Comparison of ENCODE assay signal across 1 cellular context in genomic region chr15:43510230-43511011, GRCh38.
TF ChIP-seq lines count a peak whose summit lies in the region.

No MANE protein-coding gene starts in this region.

TF ChIP-seq in HepG2, 621 proteins besides CTCF, POLR2A, EP300 and RAD21 (continued from another document and continues in another):
- TF ChIP-seq, protein P1, sequence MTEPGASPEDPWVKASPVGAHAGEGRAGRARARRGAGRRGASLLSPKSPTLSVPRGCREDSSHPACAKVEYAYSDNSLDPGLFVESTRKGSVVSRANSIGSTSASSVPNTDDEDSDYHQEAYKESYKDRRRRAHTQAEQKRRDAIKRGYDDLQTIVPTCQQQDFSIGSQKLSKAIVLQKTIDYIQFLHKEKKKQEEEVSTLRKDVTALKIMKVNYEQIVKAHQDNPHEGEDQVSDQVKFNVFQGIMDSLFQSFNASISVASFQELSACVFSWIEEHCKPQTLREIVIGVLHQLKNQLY (CRISPR knock-in tag; IDR thresholded peaks at IDR 0.05): no peak
- TF ChIP-seq ZNF101 (CRISPR knock-in tag; IDR thresholded peaks at IDR 0.05; ENCODE audit: borderline replicate concordance, low read depth) (no peak), HOXA5 (CRISPR knock-in tag; IDR thresholded peaks at IDR 0.05) (no peak), ZNF3 (CRISPR knock-in tag; IDR thresholded peaks at IDR 0.05) (no peak), HNF1B (CRISPR knock-in tag; IDR thresholded peaks at IDR 0.05) (no peak), HOXA7 (CRISPR knock-in tag; IDR thresholded peaks at IDR 0.05) (no peak), MED1 (CRISPR knock-in tag; IDR thresholded peaks at IDR 0.05) (peak; percentile 17; the same call in 1 of the 2 replicates), POGK (CRISPR knock-in tag; conservative IDR thresholded peaks at IDR 0.05) (no peak), HOXD1 (CRISPR knock-in tag; IDR thresholded peaks at IDR 0.05) (no peak), AGO2 (optimal IDR thresholded peaks at IDR 0.05; ENCODE audit: low read depth, low read length) (no peak), NONO (IDR thresholded peaks at IDR 0.05) (no peak), NONO (CRISPR knock-in tag; conservative IDR thresholded peaks at IDR 0.05) (no peak; the same call in 1 of the 2 replicates), ZNF782 (CRISPR knock-in tag; IDR thresholded peaks at IDR 0.05; ENCODE audit: borderline replicate concordance) (no peak), GABPB1 (CRISPR knock-in tag; IDR thresholded peaks at IDR 0.05) (peak; percentile 91), BRCA1 (CRISPR knock-in tag; IDR thresholded peaks at IDR 0.05) (no peak), ESRRA (CRISPR knock-in tag; IDR thresholded peaks at IDR 0.05; ENCODE audit: low read depth) (peak; percentile 58; the same call in 1 of the 2 replicates), HDAC6 (IDR thresholded peaks at IDR 0.05; ENCODE audit: low read depth, low read length) (no peak), SMARCE1 (IDR thresholded peaks at IDR 0.05; ENCODE audit: borderline replicate concordance) (no peak), HDAC1 (CRISPR knock-in tag; IDR thresholded peaks at IDR 0.05) (peak; percentile 92), RFX1 (IDR thresholded peaks at IDR 0.05) (peak; percentile 99), ZNF780A (CRISPR knock-in tag; IDR thresholded peaks at IDR 0.05) (no peak), NKX3-1 (CRISPR knock-in tag; IDR thresholded peaks at IDR 0.05) (no peak), NBN (conservative IDR thresholded peaks at IDR 0.05) (no peak), ATF1 (CRISPR knock-in tag; IDR thresholded peaks at IDR 0.05) (no peak), YEATS4 (CRISPR knock-in tag; IDR thresholded peaks at IDR 0.05; ENCODE audit: borderline replicate concordance) (peak; percentile 46; the same call in 1 of the 2 replicates), KLF16 (CRISPR knock-in tag; IDR thresholded peaks at IDR 0.05) (0 out of 4 replicates have a peak, but pooled peaks of 1 of the 2 experiments have one; percentile 52), KLF9 (CRISPR knock-in tag; IDR thresholded peaks at IDR 0.05; ENCODE audit: low read depth) (peak; percentile 93), NR2F6 (IDR thresholded peaks at IDR 0.05) (peak; percentile 48), NR2F6 (CRISPR knock-in tag; IDR thresholded peaks at IDR 0.05) (peak; percentile 28; the same call in 1 of the 2 replicates), ZNF460 (CRISPR knock-in tag; IDR thresholded peaks at IDR 0.05; ENCODE audit: borderline replicate concordance) (no peak), TEAD3 (CRISPR knock-in tag; optimal IDR thresholded peaks at IDR 0.05; ENCODE audit: borderline replicate concordance) (no peak), POLR2AphosphoS2 (IDR thresholded peaks at IDR 0.05; ENCODE audit: low read depth, low read length) (no peak), HMGXB4 (CRISPR knock-in tag; IDR thresholded peaks at IDR 0.05; ENCODE audit: borderline replicate concordance in 1 of 2, low read depth in 1 of 2) (peak in 1 of 2 experiments; percentile 46; a peak in 2 of 4 replicates), AGO1 (IDR thresholded peaks at IDR 0.05; ENCODE audit: low read depth, low read length, poor library complexity, severe bottlenecking) (no peak), ZBTB46 (CRISPR knock-in tag; IDR thresholded peaks at IDR 0.05; ENCODE audit: borderline replicate concordance) (no peak), ZNF431 (CRISPR knock-in tag; IDR thresholded peaks at IDR 0.05; ENCODE audit: borderline replicate concordance, low read depth) (no peak), MXI1 (IDR thresholded peaks at IDR 0.05; ENCODE audit: borderline replicate concordance, low read depth, low read length) (peak; percentile 99), KAT7 (CRISPR knock-in tag; IDR thresholded peaks at IDR 0.05; ENCODE audit: borderline replicate concordance) (no peak)
- TF ChIP-seq, protein P2, sequence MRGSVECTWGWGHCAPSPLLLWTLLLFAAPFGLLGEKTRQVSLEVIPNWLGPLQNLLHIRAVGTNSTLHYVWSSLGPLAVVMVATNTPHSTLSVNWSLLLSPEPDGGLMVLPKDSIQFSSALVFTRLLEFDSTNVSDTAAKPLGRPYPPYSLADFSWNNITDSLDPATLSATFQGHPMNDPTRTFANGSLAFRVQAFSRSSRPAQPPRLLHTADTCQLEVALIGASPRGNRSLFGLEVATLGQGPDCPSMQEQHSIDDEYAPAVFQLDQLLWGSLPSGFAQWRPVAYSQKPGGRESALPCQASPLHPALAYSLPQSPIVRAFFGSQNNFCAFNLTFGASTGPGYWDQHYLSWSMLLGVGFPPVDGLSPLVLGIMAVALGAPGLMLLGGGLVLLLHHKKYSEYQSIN (CRISPR knock-in tag; IDR thresholded peaks at IDR 0.05; ENCODE audit: borderline replicate concordance): no peak
- TF ChIP-seq, protein P3, sequence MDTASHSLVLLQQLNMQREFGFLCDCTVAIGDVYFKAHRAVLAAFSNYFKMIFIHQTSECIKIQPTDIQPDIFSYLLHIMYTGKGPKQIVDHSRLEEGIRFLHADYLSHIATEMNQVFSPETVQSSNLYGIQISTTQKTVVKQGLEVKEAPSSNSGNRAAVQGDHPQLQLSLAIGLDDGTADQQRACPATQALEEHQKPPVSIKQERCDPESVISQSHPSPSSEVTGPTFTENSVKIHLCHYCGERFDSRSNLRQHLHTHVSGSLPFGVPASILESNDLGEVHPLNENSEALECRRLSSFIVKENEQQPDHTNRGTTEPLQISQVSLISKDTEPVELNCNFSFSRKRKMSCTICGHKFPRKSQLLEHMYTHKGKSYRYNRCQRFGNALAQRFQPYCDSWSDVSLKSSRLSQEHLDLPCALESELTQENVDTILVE (CRISPR knock-in tag; IDR thresholded peaks at IDR 0.05): no peak
- TF ChIP-seq, protein P4, sequence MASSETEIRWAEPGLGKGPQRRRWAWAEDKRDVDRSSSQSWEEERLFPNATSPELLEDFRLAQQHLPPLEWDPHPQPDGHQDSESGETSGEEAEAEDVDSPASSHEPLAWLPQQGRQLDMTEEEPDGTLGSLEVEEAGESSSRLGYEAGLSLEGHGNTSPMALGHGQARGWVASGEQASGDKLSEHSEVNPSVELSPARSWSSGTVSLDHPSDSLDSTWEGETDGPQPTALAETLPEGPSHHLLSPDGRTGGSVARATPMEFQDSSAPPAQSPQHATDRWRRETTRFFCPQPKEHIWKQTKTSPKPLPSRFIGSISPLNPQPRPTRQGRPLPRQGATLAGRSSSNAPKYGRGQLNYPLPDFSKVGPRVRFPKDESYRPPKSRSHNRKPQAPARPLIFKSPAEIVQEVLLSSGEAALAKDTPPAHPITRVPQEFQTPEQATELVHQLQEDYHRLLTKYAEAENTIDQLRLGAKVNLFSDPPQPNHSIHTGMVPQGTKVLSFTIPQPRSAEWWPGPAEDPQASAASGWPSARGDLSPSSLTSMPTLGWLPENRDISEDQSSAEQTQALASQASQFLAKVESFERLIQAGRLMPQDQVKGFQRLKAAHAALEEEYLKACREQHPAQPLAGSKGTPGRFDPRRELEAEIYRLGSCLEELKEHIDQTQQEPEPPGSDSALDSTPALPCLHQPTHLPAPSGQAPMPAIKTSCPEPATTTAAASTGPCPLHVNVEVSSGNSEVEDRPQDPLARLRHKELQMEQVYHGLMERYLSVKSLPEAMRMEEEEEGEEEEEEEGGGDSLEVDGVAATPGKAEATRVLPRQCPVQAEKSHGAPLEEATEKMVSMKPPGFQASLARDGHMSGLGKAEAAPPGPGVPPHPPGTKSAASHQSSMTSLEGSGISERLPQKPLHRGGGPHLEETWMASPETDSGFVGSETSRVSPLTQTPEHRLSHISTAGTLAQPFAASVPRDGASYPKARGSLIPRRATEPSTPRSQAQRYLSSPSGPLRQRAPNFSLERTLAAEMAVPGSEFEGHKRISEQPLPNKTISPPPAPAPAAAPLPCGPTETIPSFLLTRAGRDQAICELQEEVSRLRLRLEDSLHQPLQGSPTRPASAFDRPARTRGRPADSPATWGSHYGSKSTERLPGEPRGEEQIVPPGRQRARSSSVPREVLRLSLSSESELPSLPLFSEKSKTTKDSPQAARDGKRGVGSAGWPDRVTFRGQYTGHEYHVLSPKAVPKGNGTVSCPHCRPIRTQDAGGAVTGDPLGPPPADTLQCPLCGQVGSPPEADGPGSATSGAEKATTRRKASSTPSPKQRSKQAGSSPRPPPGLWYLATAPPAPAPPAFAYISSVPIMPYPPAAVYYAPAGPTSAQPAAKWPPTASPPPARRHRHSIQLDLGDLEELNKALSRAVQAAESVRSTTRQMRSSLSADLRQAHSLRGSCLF (CRISPR knock-in tag; IDR thresholded peaks at IDR 0.05; ENCODE audit: borderline replicate concordance): no peak
- TF ChIP-seq, protein P5, sequence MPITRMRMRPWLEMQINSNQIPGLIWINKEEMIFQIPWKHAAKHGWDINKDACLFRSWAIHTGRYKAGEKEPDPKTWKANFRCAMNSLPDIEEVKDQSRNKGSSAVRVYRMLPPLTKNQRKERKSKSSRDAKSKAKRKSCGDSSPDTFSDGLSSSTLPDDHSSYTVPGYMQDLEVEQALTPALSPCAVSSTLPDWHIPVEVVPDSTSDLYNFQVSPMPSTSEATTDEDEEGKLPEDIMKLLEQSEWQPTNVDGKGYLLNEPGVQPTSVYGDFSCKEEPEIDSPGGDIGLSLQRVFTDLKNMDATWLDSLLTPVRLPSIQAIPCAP (CRISPR knock-in tag; IDR thresholded peaks at IDR 0.05; ENCODE audit: low read depth): no peak
- TF ChIP-seq, protein P6, sequence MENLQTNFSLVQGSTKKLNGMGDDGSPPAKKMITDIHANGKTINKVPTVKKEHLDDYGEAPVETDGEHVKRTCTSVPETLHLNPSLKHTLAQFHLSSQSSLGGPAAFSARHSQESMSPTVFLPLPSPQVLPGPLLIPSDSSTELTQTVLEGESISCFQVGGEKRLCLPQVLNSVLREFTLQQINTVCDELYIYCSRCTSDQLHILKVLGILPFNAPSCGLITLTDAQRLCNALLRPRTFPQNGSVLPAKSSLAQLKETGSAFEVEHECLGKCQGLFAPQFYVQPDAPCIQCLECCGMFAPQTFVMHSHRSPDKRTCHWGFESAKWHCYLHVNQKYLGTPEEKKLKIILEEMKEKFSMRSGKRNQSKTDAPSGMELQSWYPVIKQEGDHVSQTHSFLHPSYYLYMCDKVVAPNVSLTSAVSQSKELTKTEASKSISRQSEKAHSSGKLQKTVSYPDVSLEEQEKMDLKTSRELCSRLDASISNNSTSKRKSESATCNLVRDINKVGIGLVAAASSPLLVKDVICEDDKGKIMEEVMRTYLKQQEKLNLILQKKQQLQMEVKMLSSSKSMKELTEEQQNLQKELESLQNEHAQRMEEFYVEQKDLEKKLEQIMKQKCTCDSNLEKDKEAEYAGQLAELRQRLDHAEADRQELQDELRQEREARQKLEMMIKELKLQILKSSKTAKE (CRISPR knock-in tag; IDR thresholded peaks at IDR 0.05; ENCODE audit: borderline replicate concordance): no peak
- TF ChIP-seq, protein P7, sequence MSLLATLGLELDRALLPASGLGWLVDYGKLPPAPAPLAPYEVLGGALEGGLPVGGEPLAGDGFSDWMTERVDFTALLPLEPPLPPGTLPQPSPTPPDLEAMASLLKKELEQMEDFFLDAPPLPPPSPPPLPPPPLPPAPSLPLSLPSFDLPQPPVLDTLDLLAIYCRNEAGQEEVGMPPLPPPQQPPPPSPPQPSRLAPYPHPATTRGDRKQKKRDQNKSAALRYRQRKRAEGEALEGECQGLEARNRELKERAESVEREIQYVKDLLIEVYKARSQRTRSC (CRISPR knock-in tag; IDR thresholded peaks at IDR 0.05; ENCODE audit: low read depth): no peak
